Comparison of ENCODE assay signal across 8 cellular contexts in the genomic region with DNA sequence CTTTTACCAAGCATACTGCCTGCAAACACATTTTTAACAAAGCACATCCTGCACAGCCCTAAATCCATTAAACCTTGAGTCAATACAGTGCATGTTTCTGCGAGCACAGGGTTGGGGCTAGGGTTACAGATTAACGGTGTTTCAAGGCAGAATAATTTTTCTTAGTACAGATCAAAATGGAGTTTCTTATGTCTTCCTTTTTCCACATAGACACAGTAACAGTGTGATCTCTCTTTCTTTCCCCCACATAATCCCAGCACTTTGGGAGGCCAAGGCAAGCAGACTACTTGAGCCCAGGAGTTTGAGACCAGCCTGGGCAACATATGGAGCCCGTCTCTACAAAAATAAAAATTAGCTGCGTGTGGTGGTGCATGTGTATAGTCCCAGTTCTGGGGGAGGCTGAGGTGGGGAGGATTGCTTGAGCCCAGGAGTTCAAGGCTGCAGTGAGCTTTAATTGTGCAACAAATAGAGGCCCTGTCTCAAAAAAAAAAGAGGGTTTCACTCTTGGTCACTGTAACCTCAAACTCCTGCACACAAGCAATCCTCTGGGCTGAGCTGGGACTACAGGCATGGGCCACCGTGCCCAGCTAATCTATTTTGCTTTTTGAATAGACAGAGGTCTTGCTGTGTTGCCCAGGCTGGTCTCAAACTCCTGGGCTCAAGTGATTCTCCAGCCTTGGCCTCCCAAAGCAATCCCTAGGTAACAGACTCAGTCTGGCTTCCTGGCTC. TPM values are rescaled to one million over a fixed set of nuclear protein-coding genes. Genes with fewer than 3 reads are reported as not detected.
A peak's percentile ranks its signal among the peaks of the same experiment; 100 is the strongest.
DNase-seq lines count a peak whose midpoint lies in the region; ATAC-seq and TF ChIP-seq lines count a peak whose summit lies in the region.
"Had no signal": no experiment of that assay in that cellular context is flagged by ENCODE, and none has a peak within 500 bp of the region (broad histone marks: within the 10 kb centered on the region; RNA-seq: fewer than 3 reads in every experiment).

No MANE protein-coding gene starts in this region.

- H3K36me3 Mint-ChIP-seq in CD4-positive, CD25-positive, alpha-beta regulatory T cell, result no peaks in the 10 kb centered on the region

- no peaks in the 10 kb centered on the region for H3K9me3 Mint-ChIP-seq in CD4-positive, CD25-positive, alpha-beta regulatory T cell

- H3K4me3 Mint-ChIP-seq in CD4-positive, CD25-positive, alpha-beta regulatory T cell, result no peak overlapping the region

- H3K4me1 Mint-ChIP-seq in CD4-positive, CD25-positive, alpha-beta regulatory T cell, result peaks cover 9 to 27% (median 14%) of the 10 kb centered on the region in 4 donors

- DNase-seq in CD4-positive, CD25-positive, alpha-beta regulatory T cell, result no peak
- DNase-seq in adipocyte (ENCODE audit: low read depth), result no peak
- DNase-seq in activated effector memory CD4-positive, alpha-beta T cell treated with Interleukin-2 at 50 U/mL for 16 hours, result no peak
- DNase-seq in UCSD-AML1 (lab: John Stamatoyannopoulos, UW; ENCODE audit: unreplicated experiment), result no peak
- DNase-seq: NCI-H1105, NCI-H774 had no signal

- H3K27ac Mint-ChIP-seq in CD4-positive, CD25-positive, alpha-beta regulatory T cell, result peak overlapping the region in 2 of 3 donors; percentile 49 to 60

- H3K9ac ChIP-seq in KMS-11 (no peak overlapping the region), adipocyte (ENCODE audit: low read length) (peak overlapping the region; percentile 38)

- H3K4me2 ChIP-seq in KMS-11, result peak overlapping the region; percentile 14; the same call in 1 of the 2 replicates

- no peak for ATAC-seq in CD4-positive, CD25-positive, alpha-beta regulatory T cell (ENCODE audit: low read depth in 2 of 2)
- ATAC-seq in GM19023 (IDR thresholded peaks at IDR 0.05; ENCODE audit: unreplicated experiment), result no peak

- H3K79me2 ChIP-seq in KMS-11 (ENCODE audit: insufficient read depth, low read depth), result peaks cover 90% of the 10 kb centered on the region

- no peak overlapping the region for H3K4me3 ChIP-seq in CD4-positive, CD25-positive, alpha-beta regulatory T cell (ENCODE audit: low read depth, low read length)
- H3K4me3 ChIP-seq in KMS-11 (IDR thresholded peaks at IDR 0.05; ENCODE audit: insufficient read depth, low read depth, low read length) (no peak overlapping the region), adipocyte (ENCODE audit: low read length) (no peak overlapping the region)

- no peaks in the 10 kb centered on the region for H3K27me3 ChIP-seq in CD4-positive, CD25-positive, alpha-beta regulatory T cell (ENCODE audit: control insufficient read depth, insufficient read depth, low read length)
- H3K27me3 ChIP-seq in KMS-11 (ENCODE audit: insufficient read depth, low read depth), result no peaks in the 10 kb centered on the region
- H3K27me3 ChIP-seq in adipocyte (replicated peaks; ENCODE audit: control insufficient read depth, insufficient read depth, low read length), result no peaks in the 10 kb centered on the region

- no peaks in the 10 kb centered on the region for H3K36me3 ChIP-seq in CD4-positive, CD25-positive, alpha-beta regulatory T cell (ENCODE audit: control insufficient read depth, insufficient read depth, low read length)
- H3K36me3 ChIP-seq in KMS-11 (ENCODE audit: insufficient read depth) (no peaks in the 10 kb centered on the region), adipocyte (ENCODE audit: control insufficient read depth, insufficient read depth, low read length, severe bottlenecking) (no peaks in the 10 kb centered on the region)

- H3K27ac ChIP-seq in CD4-positive, CD25-positive, alpha-beta regulatory T cell (ENCODE audit: insufficient read depth, low read length, poor library complexity, severe bottlenecking), result no peak overlapping the region
- peak overlapping the region; percentile 29 for H3K27ac ChIP-seq in KMS-11

- H3K4me1 ChIP-seq in CD4-positive, CD25-positive, alpha-beta regulatory T cell (ENCODE audit: control insufficient read depth, insufficient read depth, low read length, poor library complexity, severe bottlenecking), result peaks cover 14% of the 10 kb centered on the region
- peaks cover 67% of the 10 kb centered on the region for H3K4me1 ChIP-seq in KMS-11 (ENCODE audit: low read depth, poor library complexity, severe bottlenecking)
- peaks cover 16% of the 10 kb centered on the region for H3K4me1 ChIP-seq in adipocyte (ENCODE audit: control insufficient read depth, insufficient read depth, low read length)

- TF ChIP-seq CTCF in KMS-11 (conservative IDR thresholded peaks at IDR 0.05; ENCODE audit: low read depth, low read length), result no peak

- 0 out of 2 replicates have a peak, but pooled peaks cover 3% of the 10 kb centered on the region for H4K20me1 ChIP-seq in KMS-11 (ENCODE audit: insufficient read depth)

- no peaks in the 10 kb centered on the region for H3K27me3 Mint-ChIP-seq in CD4-positive, CD25-positive, alpha-beta regulatory T cell

- H2AFZ ChIP-seq in KMS-11 (ENCODE audit: low read depth), result no peak overlapping the region

- H3K9me3 ChIP-seq in CD4-positive, CD25-positive, alpha-beta regulatory T cell (ENCODE audit: control insufficient read depth in 2 of 2, low read length in 2 of 2), result no peaks in the 10 kb centered on the region
- no peaks in the 10 kb centered on the region for H3K9me3 ChIP-seq in adipocyte (ENCODE audit: control insufficient read depth, low read length)

RNA-seq across cellular contexts. Expression of a gene that starts 19.7 kb away (rescaled TPM):
- total RNA-seq in CD4-positive, CD25-positive, alpha-beta regulatory T cell, result 277 TPM
- 100 to 1,000 TPM; 158 to 172 (median 168) TPM for polyA plus RNA-seq in CD4-positive, CD25-positive, alpha-beta regulatory T cell

RNA-seq across cellular contexts. Expression of a gene that starts 21.6 kb away (rescaled TPM):
- 201 TPM for total RNA-seq in CD4-positive, CD25-positive, alpha-beta regulatory T cell
- 10 to 100 TPM; 41.6 to 61.1 (median 49.0) TPM for polyA plus RNA-seq in CD4-positive, CD25-positive, alpha-beta regulatory T cell

RNA-seq across cellular contexts. Expression of a gene that starts 28.4 kb away (rescaled TPM):
- total RNA-seq in CD4-positive, CD25-positive, alpha-beta regulatory T cell, result not detected
- 1 to 10 TPM in 2 of 4 donors, under 1 TPM in 1, not detected in 1; 0.76 to 2.2 (median 2.1) TPM for polyA plus RNA-seq in CD4-positive, CD25-positive, alpha-beta regulatory T cell

RNA-seq across cellular contexts. Expression of a gene that starts 29.1 kb away (rescaled TPM):
- total RNA-seq in CD4-positive, CD25-positive, alpha-beta regulatory T cell, result 128 TPM
- 10 to 100 TPM; 28.2 to 39.8 (median 35.4) TPM for polyA plus RNA-seq in CD4-positive, CD25-positive, alpha-beta regulatory T cell

RNA-seq across cellular contexts. Expression of a gene that starts 55.8 kb away (rescaled TPM):
- total RNA-seq in CD4-positive, CD25-positive, alpha-beta regulatory T cell, result 309 TPM
- 10 to 100 TPM; 47.3 to 70.9 (median 64.2) TPM for polyA plus RNA-seq in CD4-positive, CD25-positive, alpha-beta regulatory T cell
